Comparison of ENCODE assay signal across 19 cellular contexts in genomic region chr17:49511810-49512209, GRCh38. TPM values are rescaled to one million over a fixed set of nuclear protein-coding genes. Genes with fewer than 3 reads are reported as not detected.
DNase-seq lines count a peak whose midpoint lies in the region; ATAC-seq lines count a peak whose summit lies in the region.
"Had no signal": no experiment of that assay in that cellular context is flagged by ENCODE, and none has a peak within 500 bp of the region (broad histone marks: within the 10 kb centered on the region; RNA-seq: fewer than 3 reads in every experiment).

No MANE protein-coding gene starts in this region.

- no peak overlapping the region for H4K8ac ChIP-seq in mesendoderm (ENCODE audit: low read depth, low read length)

- DNase-seq in left cardiac atrium (peak; percentile 16), Right ventricle myocardium superior (no peak), ecto neural progenitor cell (ENCODE audit: low spot score) (peak; percentile 56), mesendoderm (peak; percentile 23), sciatic nerve (ENCODE audit: low spot score) (peak; percentile 56), NK-92 (lab: John Stamatoyannopoulos, UW; ENCODE audit: unreplicated experiment) (no peak)
- no peak for DNase-seq in effector CD4-positive, alpha-beta T cell
- DNase-seq: Calu3; CD8-positive, alpha-beta T cell; DND-41; EL; IMR-90 had no signal

- no CpG with 5 or more reads among the region's 16 CpGs for WGBS in mesendoderm (ENCODE audit: extremely low coverage, insufficient coverage, low lambda C conversion rate)

- ATAC-seq in left cardiac atrium (no peak), Right ventricle myocardium superior (ENCODE audit: poor library complexity) (no peak), sciatic nerve (no peak), GM19035 (IDR thresholded peaks at IDR 0.05; ENCODE audit: unreplicated experiment) (no peak)
- ATAC-seq: CD8-positive, alpha-beta T cell; GM12878; K562 had no signal

- H3K36me3 ChIP-seq in mesendoderm (ENCODE audit: control insufficient read depth, insufficient read depth, low read length), result no peaks in the 10 kb centered on the region
- H3K36me3 ChIP-seq: BLaER1 treated with 17β-estradiol and CSF1 and Interleukin-3, amounts not matched to agents 10 nM and 100 nM; HAP-1 had no signal

- H3K79me1 ChIP-seq in mesendoderm (ENCODE audit: low read length), result no peaks in the 10 kb centered on the region

- H3K4me1 ChIP-seq in mesendoderm (ENCODE audit: control insufficient read depth, low read depth, low read length), result peaks cover 8% of the 10 kb centered on the region

- H2AK5ac ChIP-seq in mesendoderm (ENCODE audit: low read length), result no peak overlapping the region

- no peak overlapping the region for H3K56ac ChIP-seq in mesendoderm (ENCODE audit: low read length)

- H3K18ac ChIP-seq in mesendoderm (ENCODE audit: low read length), result no peak overlapping the region

- no peak overlapping the region for H3K23ac ChIP-seq in mesendoderm (ENCODE audit: low read length)

- H4K5ac ChIP-seq in mesendoderm (ENCODE audit: low read length), result no peak overlapping the region

- H3K4me3 ChIP-seq in mesendoderm (ENCODE audit: low read length), result no peak overlapping the region
- H3K4me3 ChIP-seq: BLaER1 treated with 17β-estradiol and CSF1 and Interleukin-3, amounts not matched to agents 10 nM and 100 nM; GM12878; HAP-1; K562 had no signal

- H3K79me2 ChIP-seq in mesendoderm (ENCODE audit: control insufficient read depth, insufficient read depth, low read length), result no peaks in the 10 kb centered on the region

- H3K4ac ChIP-seq in mesendoderm (ENCODE audit: low read depth, low read length), result no peak overlapping the region

- no peak overlapping the region for H2BK15ac ChIP-seq in mesendoderm (replicated peaks; ENCODE audit: low read depth)

- intact Hi-C loops in left cardiac atrium (cut with DNase I), result no loop called here
- intact Hi-C loops in Right ventricle myocardium superior (cut with DNase I), result no loop called here
- intact Hi-C loops in sciatic nerve (cut with DNase I), result no loop called here

- no peak overlapping the region for H2BK5ac ChIP-seq in mesendoderm (ENCODE audit: low read length)

- no peaks in the 10 kb centered on the region for H3K27me3 ChIP-seq in mesendoderm (ENCODE audit: insufficient read depth, low read length, poor library complexity)

- H3K9ac ChIP-seq in mesendoderm (ENCODE audit: low read length), result no peak overlapping the region
- H3K9ac ChIP-seq: BLaER1 treated with 17β-estradiol and CSF1 and Interleukin-3, amounts not matched to agents 10 nM and 100 nM had no signal

- H3K4me2 ChIP-seq in mesendoderm (ENCODE audit: low read length), result no peak overlapping the region

- no peak overlapping the region for H3K27ac ChIP-seq in mesendoderm (ENCODE audit: low read depth, low read length)
- H3K27ac ChIP-seq: BLaER1 treated with 17β-estradiol and CSF1 and Interleukin-3, amounts not matched to agents 10 nM and 100 nM; HL-60 had no signal

- no peak overlapping the region for H2BK120ac ChIP-seq in mesendoderm (ENCODE audit: low read depth, low read length)

RNA-seq across cellular contexts. Expression of gene NGFR, which starts 16.7 kb away (rescaled TPM):
- total RNA-seq in left cardiac atrium (10 to 100 TPM; 13.7 to 31.1 TPM), Right ventricle myocardium superior (8.0 TPM), sciatic nerve (291 TPM)
- 1.8 TPM for polyA plus RNA-seq in mesendoderm (2013, experiment 1 of 2)
- 1.7 TPM for polyA plus RNA-seq in mesendoderm (2013, experiment 2 of 2)
- polyA plus RNA-seq: AG04450 had no signal

Comparison
In these comparisons a context has a peak if more than half of its experiments do, and no peak if none do; other contexts are left out.
1. DNase-seq: peak in left cardiac atrium (single experiment), ecto neural progenitor cell (single experiment), mesendoderm (single experiment) and sciatic nerve (single experiment); none in Right ventricle myocardium superior (single experiment), effector CD4-positive, alpha-beta T cell (single experiment) and NK-92 (single experiment).